ENCODE assay signal across 8 cellular contexts in genomic region chr12:48980389-48980952, GRCh38. TPM values are rescaled to one million over a fixed set of nuclear protein-coding genes. Genes with fewer than 3 reads are reported as not detected.
DNase-seq lines count a peak whose midpoint lies in the region; ATAC-seq and TF ChIP-seq lines count a peak whose summit lies in the region.

No MANE protein-coding gene starts in this region.

- no peak overlapping the region for H2BK15ac ChIP-seq in mesenchymal stem cell (ENCODE audit: low read depth, poor library complexity, severe bottlenecking)

- H3K9me3 Mint-ChIP-seq in MCF 10A (ENCODE audit: unreplicated experiment): no peaks in the 10 kb centered on the region

- H3K14ac ChIP-seq in mesenchymal stem cell (ENCODE audit: low read length in 2 of 2): no peak overlapping the region

- no peak overlapping the region for H2AK5ac ChIP-seq in mesenchymal stem cell (ENCODE audit: low read length, severe bottlenecking)

- H3K27me3 ChIP-seq in breast epithelium: peaks cover 3 to 51% of the 10 kb centered on the region in 2 donors
- peaks cover 66 to 74% of the 10 kb centered on the region in 2 donors for H3K27me3 ChIP-seq in stomach smooth muscle (ENCODE audit: control insufficient read depth in 1 of 2, insufficient read depth in 2 of 2, low read length in 2 of 2)
- peaks cover 96% of the 10 kb centered on the region in 2 experiments for H3K27me3 ChIP-seq in mesenchymal stem cell (ENCODE audit: control insufficient read depth in 1 of 2, insufficient read depth in 1 of 2, low read length in 2 of 2)

- no peak overlapping the region for H3K27ac Mint-ChIP-seq in MCF 10A (ENCODE audit: low read depth, unreplicated experiment)

- no peak overlapping the region for H4K91ac ChIP-seq in mesenchymal stem cell (ENCODE audit: low read length)

- H3K4ac ChIP-seq in mesenchymal stem cell (ENCODE audit: low read depth in 1 of 2, low read length in 2 of 2): no peak overlapping the region

- H2BK5ac ChIP-seq in mesenchymal stem cell (ENCODE audit: low read depth, low read length, poor library complexity, severe bottlenecking): no peak overlapping the region

- H3K27me3 Mint-ChIP-seq in MCF 10A (ENCODE audit: insufficient read depth, unreplicated experiment): peaks cover 85% of the 10 kb centered on the region

- no TSS peak for BruUV-seq in MCF 10A (replicated peaks; lab: Mats Ljungman, UMichigan)

- intact Hi-C loops in breast epithelium (cut with DNase I; ENCODE audit: low total_unique reads): no loop called here
- intact Hi-C loops in MCF 10A (cut with micrococcal nuclease): no loop called here

- H3K27ac ChIP-seq in breast epithelium (no peak overlapping the region), stomach smooth muscle (ENCODE audit: low read length) (no peak overlapping the region), mesenchymal stem cell (ENCODE audit: low read length, poor library complexity, severe bottlenecking) (no peak overlapping the region)

- H3K4me1 ChIP-seq in breast epithelium: peaks cover 18 to 32% of the 10 kb centered on the region in 2 donors
- H3K4me1 ChIP-seq in stomach smooth muscle (ENCODE audit: control insufficient read depth, insufficient read depth, low read length): peaks cover 39% of the 10 kb centered on the region
- peaks cover 39% of the 10 kb centered on the region for H3K4me1 ChIP-seq in mesenchymal stem cell (ENCODE audit: control insufficient read depth, insufficient read depth, low read depth, low read length)

- H3K4me3 ChIP-seq in breast epithelium (peak overlapping the region; percentile 36 to 66 (median 42)), stomach smooth muscle (ENCODE audit: low read length in 2 of 2) (peak overlapping the region; percentile 57 to 69), mesenchymal stem cell (ENCODE audit: insufficient read depth in 1 of 2, low read depth in 1 of 2, low read length in 2 of 2) (no peak overlapping the region)

- H3K36me3 ChIP-seq in breast epithelium (no peaks in the 10 kb centered on the region), stomach smooth muscle (ENCODE audit: control insufficient read depth in 2 of 2, insufficient read depth in 2 of 2, low read length in 2 of 2) (no peaks in the 10 kb centered on the region), mesenchymal stem cell (ENCODE audit: control insufficient read depth in 1 of 2, insufficient read depth in 2 of 2, low read depth in 1 of 2, low read length in 2 of 2) (no peaks in the 10 kb centered on the region)

- H3K9me3 ChIP-seq in breast epithelium: no peaks in the 10 kb centered on the region
- no peaks in the 10 kb centered on the region for H3K9me3 ChIP-seq in stomach smooth muscle (ENCODE audit: control insufficient read depth in 2 of 2, low read length in 2 of 2)
- no peaks in the 10 kb centered on the region for H3K9me3 ChIP-seq in mesenchymal stem cell (ENCODE audit: control insufficient read depth, low read length)

- CTCF ChIA-PET in MCF 10A (lab: Yijun Ruan, JAX): interaction anchor here (0.7 to 5.0 kb wide), 3 partner anchors 9 to 976 kb away, joined by 3 to 54 read pairs (median 4); no protein-coding TSS in a partner anchor

- no peak overlapping the region for H2BK120ac ChIP-seq in mesenchymal stem cell (ENCODE audit: low read depth, low read length)

- H3K23ac ChIP-seq in mesenchymal stem cell (ENCODE audit: low read length in 2 of 2): peak overlapping the region in 1 of 2 experiments; percentile 26

- peaks cover 6% of the 10 kb centered on the region for H3K4me1 Mint-ChIP-seq in MCF 10A (ENCODE audit: insufficient read depth, unreplicated experiment)

- TF ChIP-seq POLR2A in breast epithelium (IDR thresholded peaks at IDR 0.05): no peak

- H4K8ac ChIP-seq in mesenchymal stem cell (ENCODE audit: low read length): no peak overlapping the region

- ATAC-seq in GM21825 (IDR thresholded peaks at IDR 0.05; ENCODE audit: unreplicated experiment) (no peak), HG03469 (IDR thresholded peaks at IDR 0.05; ENCODE audit: unreplicated experiment) (no peak)

- no peak overlapping the region for H2BK12ac ChIP-seq in mesenchymal stem cell (ENCODE audit: low read length in 2 of 2)

- no peak overlapping the region for H3K9ac ChIP-seq in stomach smooth muscle (ENCODE audit: low read length in 2 of 2)
- no peak overlapping the region for H3K9ac ChIP-seq in mesenchymal stem cell (ENCODE audit: low read length)

- no peak overlapping the region for H2AFZ ChIP-seq in mesenchymal stem cell (ENCODE audit: low read depth, low read length)

- peaks cover 6% of the 10 kb centered on the region for H3K36me3 Mint-ChIP-seq in MCF 10A (ENCODE audit: insufficient read depth, unreplicated experiment)

- H3K4me2 ChIP-seq in mesenchymal stem cell (ENCODE audit: low read length, poor library complexity, severe bottlenecking): no peak overlapping the region

- POLR2A ChIA-PET in MCF 10A (lab: Yijun Ruan, JAX): no interaction called here

- no peak overlapping the region for H3K4me3 Mint-ChIP-seq in MCF 10A (ENCODE audit: unreplicated experiment)

- no peaks in the 10 kb centered on the region for H3K79me1 ChIP-seq in mesenchymal stem cell (replicated peaks; ENCODE audit: low read length, poor library complexity, severe bottlenecking)

- no peak for TF ChIP-seq CTCF in breast epithelium (IDR thresholded peaks at IDR 0.05)
- TF ChIP-seq CTCF in MCF 10A (IDR thresholded peaks at IDR 0.05; ENCODE audit: unreplicated experiment): no peak

- 3% methylated on average over 46 of the region's 46 CpGs for WGBS in mesenchymal stem cell

- no peak overlapping the region for H3K18ac ChIP-seq in mesenchymal stem cell (ENCODE audit: low read depth in 1 of 2, low read length in 2 of 2)

- DNase-seq in breast epithelium (ENCODE audit: low spot score in 2 of 2): no peak
- DNase-seq in MCF 10A (ENCODE audit: unreplicated experiment): no peak
- DNase-seq in activated T-cell treated with anti-CD3 and anti-CD28 coated beads, Interleukin-2, amount 50 U/mL, for 1 hour: peak; percentile 59
- DNase-seq in iPS-NIHi7 (ENCODE audit: extremely low spot score): peak; percentile 74
- DNase-seq in mesenchymal stem cell: no peak

RNA-seq across cellular contexts. Expression of gene WNT1, which starts 2.3 kb away (rescaled TPM):
- total RNA-seq in breast epithelium: not detected
- not detected in 2 replicates for total RNA-seq in MCF 10A (2022)
- polyA plus RNA-seq in mesenchymal stem cell (2013, experiment 1 of 2): not detected
- polyA plus RNA-seq in mesenchymal stem cell (2013, experiment 2 of 2): not detected

RNA-seq across cellular contexts. Expression of gene WNT10B, which starts 8.9 kb away (rescaled TPM):
- total RNA-seq in breast epithelium (1 to 10 TPM in 1 of 3 donors, under 1 TPM in 1, not detected in 1; 0.29 to 1.3 TPM), MCF 10A (2022) (1.1 TPM in 1 of 2 replicates, not detected in the other)
- 0.11 TPM for polyA plus RNA-seq in mesenchymal stem cell (2013, experiment 1 of 2)
- 0.04 TPM for polyA plus RNA-seq in mesenchymal stem cell (2013, experiment 2 of 2)

RNA-seq across cellular contexts. Expression of gene DDN, which starts 18.7 kb away (rescaled TPM):
- total RNA-seq in breast epithelium (under 1 TPM in 2 of 3 donors, not detected in 1; under 0.01 to 0.16 TPM), MCF 10A (2022) (0.28 and 0.47 TPM in 2 replicates)
- polyA plus RNA-seq in mesenchymal stem cell (2013, experiment 1 of 2): 0.17 TPM
- polyA plus RNA-seq in mesenchymal stem cell (2013, experiment 2 of 2): 0.19 TPM

RNA-seq across cellular contexts. Expression of gene ARF3, which starts 23.2 kb away (rescaled TPM):
- total RNA-seq in breast epithelium (10 to 100 TPM; 65.2 to 86.2 (median 75.2) TPM), MCF 10A (2022) (117 and 129 TPM in 2 replicates)
- 112 TPM for polyA plus RNA-seq in mesenchymal stem cell (2013, experiment 1 of 2)
- 114 TPM for polyA plus RNA-seq in mesenchymal stem cell (2013, experiment 2 of 2)

RNA-seq across cellular contexts. Expression of gene PRKAG1, which starts 38.1 kb away (rescaled TPM):
- total RNA-seq in breast epithelium (10 to 100 TPM; 50.5 to 84.3 (median 54.0) TPM), MCF 10A (2022) (80.3 and 84.6 TPM in 2 replicates)
- polyA plus RNA-seq in mesenchymal stem cell (2013, experiment 1 of 2): 62.2 TPM
- 63.2 TPM for polyA plus RNA-seq in mesenchymal stem cell (2013, experiment 2 of 2)

Comparison
In these comparisons a context has a peak if more than half of its experiments do, and no peak if none do; other contexts are left out.
1. DNase-seq: peak in activated T-cell treated with anti-CD3 and anti-CD28 coated beads, Interleukin-2, amount 50 U/mL, for 1 hour (single experiment) and iPS-NIHi7 (single experiment); none in breast epithelium (0 of 2), MCF 10A (single experiment) and mesenchymal stem cell (single experiment).
2. H3K4me3 ChIP-seq: peak in breast epithelium (3 of 3) and stomach smooth muscle (2 of 2); none in mesenchymal stem cell (0 of 2).